ENCODE assay signal across 29 cellular contexts in genomic region chr20:23294671-23295070, GRCh38.
"Had no signal": no experiment of that assay in that cellular context is flagged by ENCODE, and none has a peak within 500 bp of the region (broad histone marks: within the 10 kb centered on the region; RNA-seq: fewer than 3 reads in every experiment).

No MANE protein-coding gene starts in this region.

- H3K27me3 ChIP-seq: ascending aorta, cardiac muscle cell, right lobe of liver, tibial artery had no signal

- H3K4me1 Mint-ChIP-seq: activated CD4-positive, alpha-beta T cell treated with anti-CD3 and anti-CD28 coated beads, Interleukin-2, amount 10 ng/mL, durations not matched to agents 24 days and 14 days; activated naive CD4-positive, alpha-beta T cell treated with anti-CD3 and anti-CD28 coated beads, Interleukin-2, amount 10 ng/mL, durations not matched to agents 7 days and 5 days; activated naive CD8-positive, alpha-beta T cell treated with anti-CD3 and anti-CD28 coated beads, Interleukin-2, amount 10 ng/mL, durations not matched to agents 7 days and 5 days; immature natural killer cell; natural killer cell; stimulated activated effector memory CD8-positive, alpha-beta T cell treated with anti-CD3 and anti-CD28 coated beads, Interleukin-12 subunit alpha, Interleukin-12 subunit beta, amount 100 ng/mL, for 72 hours had no signal

- H3K36me3 Mint-ChIP-seq: activated CD4-positive, alpha-beta memory T cell treated with anti-CD3 and anti-CD28 coated beads for 36 hours; activated naive CD4-positive, alpha-beta T cell treated with anti-CD3 and anti-CD28 coated beads, Interleukin-2, amount 10 ng/mL, durations not matched to agents 7 days and 5 days; activated naive CD8-positive, alpha-beta T cell treated with anti-CD3 and anti-CD28 coated beads, Interleukin-2, amount 10 ng/mL, durations not matched to agents 7 days and 5 days; brain; immature natural killer cell; natural killer cell; stimulated activated effector memory CD8-positive, alpha-beta T cell treated with anti-CD3 and anti-CD28 coated beads, Interleukin-12 subunit alpha, Interleukin-12 subunit beta, amount 100 ng/mL, for 72 hours had no signal

- H3K4me3 ChIP-seq: ascending aorta, cardiac muscle cell, lung, right lobe of liver, skin epidermis, tibial artery had no signal

- DNase-seq: activated CD4-positive, alpha-beta memory T cell treated with anti-CD3 and anti-CD28 coated beads for 36 hours; activated CD4-positive, alpha-beta T cell treated with anti-CD3 and anti-CD28 coated beads, Interleukin-2, amount 10 ng/mL, durations not matched to agents 24 days and 14 days; activated CD8-positive, alpha-beta memory T cell treated with anti-CD3 and anti-CD28 coated beads, Interleukin-2, amount 50 U/mL, for 4 hours; activated effector memory CD4-positive, alpha-beta T cell treated with anti-CD3 and anti-CD28 coated beads, Interleukin-2, amount 50 U/mL, for 16 hours; activated naive CD4-positive, alpha-beta T cell treated with anti-CD3 and anti-CD28 coated beads, Interleukin-2, amount 10 ng/mL, durations not matched to agents 7 days and 5 days; activated naive CD8-positive, alpha-beta T cell treated with anti-CD3 and anti-CD28 coated beads, Interleukin-2, amount 10 ng/mL, durations not matched to agents 7 days and 5 days; activated T-cell treated with anti-CD3 and anti-CD28 coated beads, Interleukin-2, amount 50 U/mL, for 1 hour; hypothalamus; immature natural killer cell; kidney; mesendoderm; natural killer cell; posterior cingulate gyrus; right lobe of liver; stimulated activated CD4-positive, alpha-beta T cell treated with anti-CD3 and anti-CD28 coated beads, Interleukin-4, amount 100 ng/mL, for 24 hours; substantia nigra; T-helper 17 cell; T1000; tibial artery; WERI-Rb-1 had no signal

- H3K9me3 Mint-ChIP-seq: activated CD4-positive, alpha-beta memory T cell treated with anti-CD3 and anti-CD28 coated beads for 36 hours; activated CD4-positive, alpha-beta T cell treated with anti-CD3 and anti-CD28 coated beads, Interleukin-2, amount 10 ng/mL, durations not matched to agents 24 days and 14 days; activated naive CD4-positive, alpha-beta T cell treated with anti-CD3 and anti-CD28 coated beads, Interleukin-2, amount 10 ng/mL, durations not matched to agents 7 days and 5 days; activated naive CD8-positive, alpha-beta T cell treated with anti-CD3 and anti-CD28 coated beads, Interleukin-2, amount 10 ng/mL, durations not matched to agents 7 days and 5 days; activated T-helper 1 cell treated with anti-CD3 and anti-CD28 coated beads, Interleukin-12 subunit alpha, Interleukin-12 subunit beta, Interleukin-2, Interleukin-4 antibody, amounts not matched to agents 30 ng/mL and 10 ng/mL and 1 ng/mL, durations not matched to agents 14 hours and 24 hours and 36 hours; immature natural killer cell; natural killer cell; stimulated activated effector memory CD8-positive, alpha-beta T cell treated with anti-CD3 and anti-CD28 coated beads, Interleukin-12 subunit alpha, Interleukin-12 subunit beta, amount 100 ng/mL, for 72 hours; stimulated activated naive CD8-positive, alpha-beta T cell treated with anti-CD3 and anti-CD28 coated beads, Interleukin-15, Interleukin-2, amounts not matched to agents 100 ng/mL and 50 ng/mL, for 24 hours had no signal

- H3K27ac ChIP-seq: ascending aorta, cardiac muscle cell, right lobe of liver, tibial artery, WERI-Rb-1 had no signal

- H3K4me1 ChIP-seq: ascending aorta, right lobe of liver, tibial artery had no signal

- H3K27ac Mint-ChIP-seq: activated CD4-positive, alpha-beta memory T cell treated with anti-CD3 and anti-CD28 coated beads for 36 hours; activated CD4-positive, alpha-beta T cell treated with anti-CD3 and anti-CD28 coated beads, Interleukin-2, amount 10 ng/mL, durations not matched to agents 24 days and 14 days; activated naive CD4-positive, alpha-beta T cell treated with anti-CD3 and anti-CD28 coated beads, Interleukin-2, amount 10 ng/mL, durations not matched to agents 7 days and 5 days; activated naive CD8-positive, alpha-beta T cell treated with anti-CD3 and anti-CD28 coated beads, Interleukin-2, amount 10 ng/mL, durations not matched to agents 7 days and 5 days; activated T-helper 1 cell treated with anti-CD3 and anti-CD28 coated beads, Interleukin-12 subunit alpha, Interleukin-12 subunit beta, Interleukin-2, Interleukin-4 antibody, amounts not matched to agents 30 ng/mL and 10 ng/mL and 1 ng/mL, durations not matched to agents 14 hours and 24 hours and 36 hours; brain; immature natural killer cell; natural killer cell; stimulated activated effector memory CD8-positive, alpha-beta T cell treated with anti-CD3 and anti-CD28 coated beads, Interleukin-12 subunit alpha, Interleukin-12 subunit beta, amount 100 ng/mL, for 72 hours; stimulated activated naive CD8-positive, alpha-beta T cell treated with anti-CD3 and anti-CD28 coated beads, Interleukin-15, Interleukin-2, amounts not matched to agents 100 ng/mL and 50 ng/mL, for 24 hours; T-helper 17 cell had no signal

- H3K9me3 ChIP-seq: ascending aorta, right lobe of liver, tibial artery had no signal

- ATAC-seq: activated CD4-positive, CD25-positive, alpha-beta regulatory T cell treated with anti-CD3 and anti-CD28 coated beads, Interleukin-2, amount 50 U/mL, for 24 hours; natural killer cell; stimulated activated effector memory CD8-positive, alpha-beta T cell treated with anti-CD3 and anti-CD28 coated beads, Interleukin-12 subunit alpha, Interleukin-12 subunit beta, amount 100 ng/mL, for 72 hours; T-helper 17 cell had no signal

- H3K4me3 Mint-ChIP-seq: activated CD4-positive, alpha-beta memory T cell treated with anti-CD3 and anti-CD28 coated beads for 36 hours; activated CD4-positive, alpha-beta T cell treated with anti-CD3 and anti-CD28 coated beads, Interleukin-2, amount 10 ng/mL, durations not matched to agents 24 days and 14 days; activated naive CD4-positive, alpha-beta T cell treated with anti-CD3 and anti-CD28 coated beads, Interleukin-2, amount 10 ng/mL, durations not matched to agents 7 days and 5 days; activated naive CD8-positive, alpha-beta T cell treated with anti-CD3 and anti-CD28 coated beads, Interleukin-2, amount 10 ng/mL, durations not matched to agents 7 days and 5 days; activated T-helper 1 cell treated with anti-CD3 and anti-CD28 coated beads, Interleukin-12 subunit alpha, Interleukin-12 subunit beta, Interleukin-2, Interleukin-4 antibody, amounts not matched to agents 30 ng/mL and 10 ng/mL and 1 ng/mL, durations not matched to agents 14 hours and 24 hours and 36 hours; brain; immature natural killer cell; natural killer cell; stimulated activated effector memory CD8-positive, alpha-beta T cell treated with anti-CD3 and anti-CD28 coated beads, Interleukin-12 subunit alpha, Interleukin-12 subunit beta, amount 100 ng/mL, for 72 hours; stimulated activated naive CD8-positive, alpha-beta T cell treated with anti-CD3 and anti-CD28 coated beads, Interleukin-15, Interleukin-2, amounts not matched to agents 100 ng/mL and 50 ng/mL, for 24 hours; T-helper 17 cell had no signal

- H3K36me3 ChIP-seq: ascending aorta, cardiac muscle cell, right lobe of liver, tibial artery, WERI-Rb-1 had no signal
